ENCODE assay signal across 18 cellular contexts in genomic region chr20:14950633-14951032, GRCh38.
"Had no signal": no experiment of that assay in that cellular context is flagged by ENCODE, and none has a peak within 500 bp of the region (broad histone marks: within the 10 kb centered on the region; RNA-seq: fewer than 3 reads in every experiment).

No MANE protein-coding gene starts in this region.

- H3K4me1 ChIP-seq: stomach, testis had no signal

- H3K4me3 ChIP-seq: ovary, stomach, testis had no signal

- H3K27ac ChIP-seq: brain microvascular endothelial cell, ovary, stomach, testis had no signal

- H3K27me3 ChIP-seq: brain microvascular endothelial cell, ovary, stomach, testis had no signal

- DNase-seq: activated CD4-positive, alpha-beta T cell treated with anti-CD3 and anti-CD28 coated beads, Interleukin-2, amount 10 ng/mL, durations not matched to agents 24 days and 14 days; activated CD4-positive, CD25-positive, alpha-beta regulatory T cell; activated CD8-positive, alpha-beta memory T cell treated with anti-CD3 and anti-CD28 coated beads, Interleukin-2, amount 50 U/mL, for 48 hours; activated gamma-delta T cell treated with Interleukin-2 at 50 U/mL for 16 hours; activated naive CD8-positive, alpha-beta T cell treated with anti-CD3 and anti-CD28 coated beads for 36 hours; activated T-cell treated with anti-CD3 and anti-CD28 coated beads, Interleukin-2, amount 50 U/mL, for 72 hours; brain microvascular endothelial cell; cortex of kidney; effector CD4-positive, alpha-beta T cell; foreskin melanocyte; immature natural killer cell; ovary; stimulated activated CD4-positive, alpha-beta T cell treated with anti-CD3 and anti-CD28 coated beads, Interleukin-1b, Interleukin-23, amount 100 ng/mL, for 48 hours; stomach; T-helper 2 cell; testis had no signal

- H3K9me3 Mint-ChIP-seq: activated naive CD8-positive, alpha-beta T cell treated with anti-CD3 and anti-CD28 coated beads for 36 hours had no signal

- H3K4me1 Mint-ChIP-seq: activated CD4-positive, alpha-beta T cell treated with anti-CD3 and anti-CD28 coated beads, Interleukin-2, amount 10 ng/mL, durations not matched to agents 24 days and 14 days; activated naive CD8-positive, alpha-beta T cell treated with anti-CD3 and anti-CD28 coated beads for 36 hours; central memory CD8-positive, alpha-beta T cell; immature natural killer cell had no signal

- H3K27me3 Mint-ChIP-seq: activated CD4-positive, alpha-beta T cell treated with anti-CD3 and anti-CD28 coated beads, Interleukin-2, amount 10 ng/mL, durations not matched to agents 24 days and 14 days; activated naive CD8-positive, alpha-beta T cell treated with anti-CD3 and anti-CD28 coated beads for 36 hours; central memory CD8-positive, alpha-beta T cell had no signal

- H3K36me3 ChIP-seq: brain microvascular endothelial cell, ovary, stomach had no signal

- H3K27ac Mint-ChIP-seq: activated CD4-positive, alpha-beta T cell treated with anti-CD3 and anti-CD28 coated beads, Interleukin-2, amount 10 ng/mL, durations not matched to agents 24 days and 14 days; activated naive CD8-positive, alpha-beta T cell treated with anti-CD3 and anti-CD28 coated beads for 36 hours; activated T-cell treated with anti-CD3 and anti-CD28 coated beads, Interleukin-2, amount 50 U/mL, for 72 hours; immature natural killer cell had no signal

- H3K4me3 Mint-ChIP-seq: activated CD4-positive, alpha-beta T cell treated with anti-CD3 and anti-CD28 coated beads, Interleukin-2, amount 10 ng/mL, durations not matched to agents 24 days and 14 days; activated naive CD8-positive, alpha-beta T cell treated with anti-CD3 and anti-CD28 coated beads for 36 hours; activated T-cell treated with anti-CD3 and anti-CD28 coated beads, Interleukin-2, amount 50 U/mL, for 72 hours; central memory CD8-positive, alpha-beta T cell; immature natural killer cell; neural crest cell had no signal

- ATAC-seq: activated T-cell treated with anti-CD3 and anti-CD28 coated beads, Interleukin-2, amount 50 U/mL, for 72 hours had no signal

- H3K9me3 ChIP-seq: ovary, stomach, testis had no signal

- H3K36me3 Mint-ChIP-seq: activated naive CD8-positive, alpha-beta T cell treated with anti-CD3 and anti-CD28 coated beads for 36 hours; immature natural killer cell had no signal
